In the genomic region with DNA sequence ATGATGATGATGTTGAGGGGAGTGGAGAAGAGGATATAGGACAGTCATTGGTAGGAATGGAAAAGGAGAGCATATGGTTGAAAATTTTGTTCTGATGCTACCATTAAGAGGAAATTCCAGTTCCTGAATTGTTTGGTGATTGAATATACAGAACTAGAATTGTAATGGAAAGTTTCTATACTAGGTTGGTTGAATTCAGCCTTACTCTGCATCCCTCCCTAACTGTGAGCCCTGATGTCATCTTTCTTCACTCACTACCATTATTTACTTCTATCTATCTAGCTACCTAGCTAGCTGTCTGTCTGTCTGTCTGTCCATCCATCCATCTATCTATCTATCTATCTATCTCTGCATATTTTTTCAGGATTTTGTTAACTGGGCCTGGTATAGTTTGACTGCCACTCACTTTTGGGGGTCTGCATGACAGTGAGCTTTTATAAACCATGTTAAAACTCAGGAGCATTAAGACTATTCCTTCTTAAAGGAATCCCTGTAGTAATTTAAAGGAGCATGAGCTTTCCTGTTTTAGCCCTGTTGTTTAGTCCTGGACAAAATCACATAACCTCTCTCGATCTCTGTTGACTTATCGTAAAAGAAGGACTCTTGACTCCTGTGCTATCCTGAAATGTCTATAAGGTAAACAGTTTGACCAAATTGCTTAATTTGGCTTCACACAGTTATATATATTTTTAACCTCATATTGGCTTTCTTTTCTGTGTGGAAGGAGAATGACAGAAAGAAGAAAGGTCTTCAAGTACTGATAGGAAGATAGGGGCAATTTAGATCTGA, we compare ENCODE assay signal across 10 cellular contexts.
"Had no signal": no experiment of that assay in that cellular context is flagged by ENCODE, and none has a peak within 500 bp of the region (broad histone marks: within the 10 kb centered on the region; RNA-seq: fewer than 3 reads in every experiment).

No MANE protein-coding gene starts in this region.

- ATAC-seq: heart left ventricle, left ventricle myocardium superior had no signal

- DNase-seq: activated CD4-positive, alpha-beta T cell treated with anti-CD3 and anti-CD28 coated beads, Interleukin-2, amount 50 U/mL, for 48 hours; activated CD8-positive, alpha-beta memory T cell treated with anti-CD3 and anti-CD28 coated beads, Interleukin-2, amount 50 U/mL, for 48 hours; heart left ventricle; islet precursor cell; left ventricle myocardium superior; mesendoderm; retina; stimulated activated CD4-positive, alpha-beta T cell treated with anti-CD3 and anti-CD28 coated beads, Interleukin-15, amount 100 ng/mL, for 24 hours; stimulated activated CD4-positive, alpha-beta T cell treated with anti-CD3 and anti-CD28 coated beads, Interleukin-4, amount 100 ng/mL, for 24 hours; stomach had no signal
